ENCODE assay signal across 8 cellular contexts in genomic region chr5:180328296-180329137, GRCh38. TPM values are rescaled to one million over a fixed set of nuclear protein-coding genes. Genes with fewer than 3 reads are reported as not detected.
DNase-seq lines count a peak whose midpoint lies in the region; ATAC-seq and TF ChIP-seq lines count a peak whose summit lies in the region.

No MANE protein-coding gene starts in this region.

- no peaks in the 10 kb centered on the region for H3K36me3 ChIP-seq in left lung

- peak; percentile 60 to 80 for TF ChIP-seq CTCF in left lung (IDR thresholded peaks at IDR 0.05)

- DNase-seq in NCI-H1105 treated with DMSO at 0.1 percent for 48 hours (lab: John Stamatoyannopoulos, UW) (peak; percentile 7), NCI-H1105 (lab: John Stamatoyannopoulos, UW) (no peak), NCI-H2196 treated with DMSO at 0.1 percent for 48 hours (lab: John Stamatoyannopoulos, UW; ENCODE audit: unreplicated experiment) (peak; percentile 84), left lung (peak; percentile 77 to 94)
- DNase-seq in activated CD4-positive, CD25-positive, alpha-beta regulatory T cell treated with anti-CD3 and anti-CD28 coated beads, Interleukin-2, amount 50 U/mL, for 72 hours, result peak; percentile 87
- DNase-seq in central memory CD4-positive, alpha-beta T cell, result peak; percentile 72
- peak; percentile 59 to 69 (median 68) for DNase-seq in stimulated activated CD4-positive, alpha-beta T cell treated with anti-CD3 and anti-CD28 coated beads, TNF-alpha, amount 100 ng/mL, for 4 hours (ENCODE audit: low read depth in 3 of 3)

- H3K4me1 ChIP-seq in left lung, result no peaks in the 10 kb centered on the region

- peaks cover 0 to 24% of the 10 kb centered on the region in 2 donors for H3K27me3 ChIP-seq in left lung

- no peak overlapping the region for H3K4me3 ChIP-seq in left lung

- intact Hi-C loops in left lung (cut with DNase I), result no loop called here

- no peaks in the 10 kb centered on the region for H3K9me3 ChIP-seq in left lung

- H3K27ac ChIP-seq in left lung, result no peak overlapping the region

- ATAC-seq in HG03045 (IDR thresholded peaks at IDR 0.05; ENCODE audit: unreplicated experiment) (peak; percentile 77), left lung (peak; percentile 67)

RNA-seq across cellular contexts. Expression of gene GFPT2, which starts 24.6 kb away (rescaled TPM):
- 10 to 100 TPM; 13.5 to 17.6 TPM for total RNA-seq in left lung

RNA-seq across cellular contexts. Expression of gene MAPK9, which starts 36.6 kb away (rescaled TPM):
- 10 to 100 TPM; 42.4 to 44.9 TPM for total RNA-seq in left lung
